ENCODE assay signal across 1 cellular context in genomic region chr4:185096032-185096653, GRCh38.
TF ChIP-seq lines count a peak whose summit lies in the region.

No MANE protein-coding gene starts in this region.

TF ChIP-seq in HepG2, 621 proteins besides CTCF, POLR2A, EP300 and RAD21 (continued from another document):
- TF ChIP-seq ZNF609 (CRISPR knock-in tag; IDR thresholded peaks at IDR 0.05; ENCODE audit: borderline replicate concordance) (no peak), TCF7L2 (IDR thresholded peaks at IDR 0.05; ENCODE audit: low read depth, low read length) (no peak), SMC3 (IDR thresholded peaks at IDR 0.05; ENCODE audit: low read length) (peak; percentile 65), STAG1 (CRISPR knock-in tag; IDR thresholded peaks at IDR 0.05) (peak; percentile 58), ONECUT2 (CRISPR knock-in tag; IDR thresholded peaks at IDR 0.05) (no peak), ATF2 (CRISPR knock-in tag; IDR thresholded peaks at IDR 0.05) (no peak)
- TF ChIP-seq, protein P1, sequence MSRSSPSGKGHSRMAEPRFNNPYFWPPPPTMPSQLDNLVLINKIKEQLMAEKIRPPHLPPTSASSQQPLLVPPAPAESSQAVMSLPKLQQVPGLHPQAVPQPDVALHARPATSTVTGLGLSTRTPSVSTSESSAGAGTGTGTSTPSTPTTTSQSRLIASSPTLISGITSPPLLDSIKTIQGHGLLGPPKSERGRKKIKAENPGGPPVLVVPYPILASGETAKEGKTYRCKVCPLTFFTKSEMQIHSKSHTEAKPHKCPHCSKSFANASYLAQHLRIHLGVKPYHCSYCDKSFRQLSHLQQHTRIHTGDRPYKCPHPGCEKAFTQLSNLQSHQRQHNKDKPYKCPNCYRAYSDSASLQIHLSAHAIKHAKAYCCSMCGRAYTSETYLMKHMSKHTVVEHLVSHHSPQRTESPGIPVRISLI (CRISPR knock-in tag; IDR thresholded peaks at IDR 0.05; ENCODE audit: borderline replicate concordance), result peak; percentile 87
TF ChIP-seq in HepG2: peak in this region for 3.
